ENCODE assay signal across 8 cellular contexts in the genomic region with DNA sequence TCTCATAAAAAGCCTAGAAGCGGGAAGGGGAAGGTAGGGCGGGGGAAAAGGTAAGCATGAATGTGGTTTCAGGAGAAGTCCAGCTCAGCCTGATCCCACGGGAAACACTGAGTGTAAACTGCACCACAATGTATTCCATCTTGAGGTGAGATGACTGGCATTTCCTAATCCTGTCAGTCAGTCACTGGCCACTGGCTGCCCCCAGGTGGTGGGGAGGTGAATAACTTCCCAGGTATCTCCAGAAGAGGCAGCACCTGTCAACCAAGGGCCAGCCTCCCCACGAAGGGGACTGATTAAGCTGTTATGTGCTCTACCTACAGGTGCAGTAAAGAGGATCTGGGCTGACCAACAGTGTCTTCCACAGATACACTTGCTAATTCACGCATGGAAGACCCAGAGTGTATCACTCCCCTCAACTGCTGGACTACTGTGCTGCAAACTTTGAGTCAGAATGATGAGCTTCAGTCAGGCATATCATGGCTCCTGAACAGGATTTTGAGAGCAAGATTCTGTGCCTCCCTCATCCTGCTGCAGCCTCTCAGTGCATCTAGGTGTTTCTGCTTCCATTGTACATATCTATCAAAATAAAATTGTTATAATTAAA.
DNase-seq lines count a peak whose midpoint lies in the region; ATAC-seq lines count a peak whose summit lies in the region.

No MANE protein-coding gene starts in this region.

- ATAC-seq in left cardiac atrium (peak in 1 of 2 donors; percentile 42), HG03045 (IDR thresholded peaks at IDR 0.05; ENCODE audit: unreplicated experiment) (no peak)

- intact Hi-C loops in left cardiac atrium (cut with DNase I), result loop anchor here (5.0 to 10.0 kb wide), 2 partner anchors 222 to 369 kb away; no protein-coding TSS in a partner anchor

- DNase-seq in activated gamma-delta T cell treated with Interleukin-2 at 50 U/mL for 16 hours (peak; percentile 33), activated gamma-delta T cell (lab: John Stamatoyannopoulos, UW) (no peak), NCI-H82 (lab: John Stamatoyannopoulos, UW) (peak; percentile 86), left cardiac atrium (peak; percentile 42), NCI-H2196 (lab: John Stamatoyannopoulos, UW; ENCODE audit: unreplicated experiment) (no peak)
- peak; percentile 72 to 73 for DNase-seq in activated T-cell treated with anti-CD3 and anti-CD28 coated beads, Interleukin-2, amount 50 U/mL, for 48 hours
- peak; percentile 61 for DNase-seq in stimulated activated CD4-positive, alpha-beta T cell treated with anti-CD3 and anti-CD28 coated beads, Interleukin-1b, Interleukin-23, amount 100 ng/mL, for 48 hours

Comparison
In these comparisons a context has a peak if more than half of its experiments do, and no peak if none do; other contexts are left out.
1. DNase-seq: peak in activated gamma-delta T cell treated with Interleukin-2 at 50 U/mL for 16 hours (single experiment), NCI-H82 (single experiment), activated T-cell treated with anti-CD3 and anti-CD28 coated beads, Interleukin-2, amount 50 U/mL, for 48 hours (2 of 2), left cardiac atrium (single experiment) and stimulated activated CD4-positive, alpha-beta T cell treated with anti-CD3 and anti-CD28 coated beads, Interleukin-1b, Interleukin-23, amount 100 ng/mL, for 48 hours (single experiment); none in activated gamma-delta T cell (single experiment) and NCI-H2196 (single experiment).